ENCODE assay signal across 14 cellular contexts in genomic region chr5:59193616-59194319, GRCh38.
A peak's percentile ranks its signal among the peaks of the same experiment; 100 is the strongest.
DNase-seq lines count a peak whose midpoint lies in the region; ATAC-seq and TF ChIP-seq lines count a peak whose summit lies in the region.
"Had no signal": no experiment of that assay in that cellular context is flagged by ENCODE, and none has a peak within 500 bp of the region (broad histone marks: within the 10 kb centered on the region; RNA-seq: fewer than 3 reads in every experiment).

No MANE protein-coding gene starts in this region.

- no peak overlapping the region for H2AFZ ChIP-seq in IMR-90 (replicated peaks; ENCODE audit: low read length, poor library complexity)

- H3K9ac ChIP-seq in IMR-90 (ENCODE audit: low read depth, low read length) = no peak overlapping the region

- DNase-seq in AG08396 (ENCODE audit: low spot score) (peak; percentile 24), IMR-90 (peak; percentile 94), epithelial cell of prostate (ENCODE audit: low read depth, low spot score) (peak; percentile 100), myocyte (ENCODE audit: low read depth) (peak; percentile 82), NCI-H2196 (lab: John Stamatoyannopoulos, UW; ENCODE audit: unreplicated experiment) (no peak), mesenteric fat pad (ENCODE audit: low spot score) (no peak)
- DNase-seq in activated T-cell treated with anti-CD3 and anti-CD28 coated beads, Interleukin-2, amount 50 U/mL, for 72 hours = no peak
- no peak for DNase-seq in stimulated activated naive CD8-positive, alpha-beta T cell treated with anti-CD3 and anti-CD28 coated beads, Interleukin-15, amount 100 ng/mL, for 72 hours
- DNase-seq: activated T-cell treated with anti-CD3 and anti-CD28 coated beads, Interleukin-2, amount 50 U/mL, for 24 hours; CD4-positive, alpha-beta memory T cell; H9; NCI-H446; T-helper 2 cell had no signal

- H3K18ac ChIP-seq in IMR-90 (ENCODE audit: low read depth, low read length) = no peak overlapping the region

- no peak overlapping the region for H3K56ac ChIP-seq in IMR-90 (ENCODE audit: extremely low read depth, insufficient read depth, low read length)

- no peak overlapping the region for H3K4ac ChIP-seq in IMR-90 (ENCODE audit: low read depth, low read length)

- H3K14ac ChIP-seq in IMR-90 (replicated peaks; ENCODE audit: low read depth, low read length) = no peak overlapping the region

- H2AK9ac ChIP-seq in IMR-90 (replicated peaks; ENCODE audit: low read depth, low read length, poor library complexity) = no peak overlapping the region

- H3K36me3 ChIP-seq in IMR-90 (ENCODE audit: control insufficient read depth, insufficient read depth, low read length) = no peaks in the 10 kb centered on the region

- no peak overlapping the region for H2AK5ac ChIP-seq in IMR-90 (ENCODE audit: low read depth, low read length)

- H3K23ac ChIP-seq in IMR-90 (ENCODE audit: low read depth, low read length) = no peak overlapping the region

- H2BK15ac ChIP-seq in IMR-90 (ENCODE audit: low read depth, low read length) = no peak overlapping the region

- H3K4me2 ChIP-seq in IMR-90 (ENCODE audit: low read depth, low read length) = no peak overlapping the region

- no peak overlapping the region for H4K8ac ChIP-seq in IMR-90 (ENCODE audit: low read depth in 2 of 2, low read length in 2 of 2)

- H3K9me1 ChIP-seq in IMR-90 (ENCODE audit: insufficient read depth, low read length) = 0 out of 2 replicates have a peak, but pooled peaks cover 3% of the 10 kb centered on the region

- H3K27ac ChIP-seq in IMR-90 (ENCODE audit: insufficient read depth, low read length) (no peak overlapping the region), epithelial cell of prostate (peak overlapping the region; percentile 78)

- no peak for TF ChIP-seq RAD21 in IMR-90 (IDR thresholded peaks at IDR 0.05; ENCODE audit: low read length)

- no peaks in the 10 kb centered on the region for H3K36me3 Mint-ChIP-seq in activated T-cell treated with anti-CD3 and anti-CD28 coated beads, Interleukin-2, amount 50 U/mL, for 72 hours (ENCODE audit: insufficient read depth in 2 of 2)
- H3K36me3 Mint-ChIP-seq: CD4-positive, alpha-beta memory T cell had no signal

- no peak overlapping the region for H2BK120ac ChIP-seq in IMR-90 (ENCODE audit: low read depth, low read length)

- no peak overlapping the region for H4K5ac ChIP-seq in IMR-90 (ENCODE audit: low read depth, low read length)

- no peak overlapping the region for H2BK20ac ChIP-seq in IMR-90 (ENCODE audit: low read depth, low read length)

- no peaks in the 10 kb centered on the region for H4K20me1 ChIP-seq in IMR-90 (ENCODE audit: insufficient read depth, low read length)

- no peak overlapping the region for H2BK5ac ChIP-seq in IMR-90 (ENCODE audit: low read depth, low read length, poor library complexity, severe bottlenecking)

- no peak for TF ChIP-seq POLR2A in IMR-90 (IDR thresholded peaks at IDR 0.05; ENCODE audit: low read depth, low read length)

- H3K27me3 ChIP-seq in IMR-90 (ENCODE audit: control insufficient read depth, insufficient read depth, low read length) = peaks cover 5% of the 10 kb centered on the region; the same call in 1 of the 2 replicates

- no peaks in the 10 kb centered on the region for H3K4me1 ChIP-seq in IMR-90 (ENCODE audit: control insufficient read depth, insufficient read depth, low read length)

- CTCF ChIA-PET in IMR-90 (lab: Yijun Ruan, JAX) = interaction anchor here (1.0 kb wide), 1 partner anchor 17 kb away, joined by 3 read pairs; no protein-coding TSS in a partner anchor

- peaks cover 12% of the 10 kb centered on the region for H3K27me3 Mint-ChIP-seq in activated T-cell treated with anti-CD3 and anti-CD28 coated beads, Interleukin-2, amount 50 U/mL, for 72 hours (ENCODE audit: low read depth)
- H3K27me3 Mint-ChIP-seq in stimulated activated naive CD8-positive, alpha-beta T cell treated with anti-CD3 and anti-CD28 coated beads, Interleukin-15, amount 100 ng/mL, for 72 hours = peaks cover 13% of the 10 kb centered on the region

- intact Hi-C loops in IMR-90 (cut with micrococcal nuclease) = no loop called here

- H3K9me3 Mint-ChIP-seq in activated T-cell treated with anti-CD3 and anti-CD28 coated beads, Interleukin-2, amount 50 U/mL, for 72 hours = no peaks in the 10 kb centered on the region
- H3K9me3 Mint-ChIP-seq in stimulated activated naive CD8-positive, alpha-beta T cell treated with anti-CD3 and anti-CD28 coated beads, Interleukin-15, amount 100 ng/mL, for 72 hours = no peaks in the 10 kb centered on the region
- H3K9me3 Mint-ChIP-seq: activated T-cell treated with anti-CD3 and anti-CD28 coated beads, Interleukin-2, amount 50 U/mL, for 24 hours; H9; nephron had no signal

- no peaks in the 10 kb centered on the region for H3K79me1 ChIP-seq in IMR-90 (ENCODE audit: low read depth in 1 of 2, low read length in 2 of 2)

- no TSS peak for BruUV-seq in IMR-90 (replicated peaks; lab: Mats Ljungman, UMichigan)

- H4K91ac ChIP-seq in IMR-90 (ENCODE audit: insufficient read depth, low read depth, low read length) = no peak overlapping the region

- POLR2A ChIA-PET in IMR-90 (lab: Charles Lee; ENCODE audit: unreplicated experiment) = no interaction called here

- WGBS in IMR-90 (ENCODE audit: extremely low coverage in 2 of 2, insufficient read length in 1 of 2), 2 experiments = no CpG with 5 or more reads among the region's 3 CpGs

- H3K4me3 Mint-ChIP-seq in activated T-cell treated with anti-CD3 and anti-CD28 coated beads, Interleukin-2, amount 50 U/mL, for 72 hours = no peak overlapping the region
- H3K4me3 Mint-ChIP-seq in stimulated activated naive CD8-positive, alpha-beta T cell treated with anti-CD3 and anti-CD28 coated beads, Interleukin-15, amount 100 ng/mL, for 72 hours = no peak overlapping the region
- H3K4me3 Mint-ChIP-seq: activated T-cell treated with anti-CD3 and anti-CD28 coated beads, Interleukin-2, amount 50 U/mL, for 24 hours; CD4-positive, alpha-beta memory T cell; H9; nephron had no signal

- no peaks in the 10 kb centered on the region for H3K9me3 ChIP-seq in IMR-90 (ENCODE audit: control insufficient read depth, insufficient read depth, low read length)

- dilution Hi-C loops in IMR-90 (cut with HindIII; ENCODE audit: low sequenced_read_pairs, unreplicated experiment) = loop anchor here (25.0 kb wide), 1 partner anchor 169 kb away; no protein-coding TSS in a partner anchor

- in situ Hi-C loops in IMR-90 (cut with MboI; ENCODE audit: low sequenced_read_pairs) = loop anchor here (5.0 kb wide), 1 partner anchor 179 kb away; no protein-coding TSS in a partner anchor

- no peak overlapping the region for H3K27ac Mint-ChIP-seq in activated T-cell treated with anti-CD3 and anti-CD28 coated beads, Interleukin-2, amount 50 U/mL, for 72 hours
- H3K27ac Mint-ChIP-seq in stimulated activated naive CD8-positive, alpha-beta T cell treated with anti-CD3 and anti-CD28 coated beads, Interleukin-15, amount 100 ng/mL, for 72 hours = no peak overlapping the region
- H3K27ac Mint-ChIP-seq: activated T-cell treated with anti-CD3 and anti-CD28 coated beads, Interleukin-2, amount 50 U/mL, for 24 hours; CD4-positive, alpha-beta memory T cell; H9; nephron had no signal

- ATAC-seq in IMR-90 (ENCODE audit: low read depth) = peak; percentile 91
- no peak for ATAC-seq in activated T-cell treated with anti-CD3 and anti-CD28 coated beads, Interleukin-2, amount 50 U/mL, for 72 hours (replicated peaks in 1 of 2)
- ATAC-seq in stimulated activated naive CD8-positive, alpha-beta T cell treated with anti-CD3 and anti-CD28 coated beads, Interleukin-15, amount 100 ng/mL, for 72 hours = no peak

- TF ChIP-seq CTCF in IMR-90 (conservative IDR thresholded peaks at IDR 0.05; ENCODE audit: low read depth, low read length) = no peak

- H3K4me3 ChIP-seq in IMR-90 (ENCODE audit: insufficient read depth, low read depth, low read length) = no peak overlapping the region

- peaks cover 11% of the 10 kb centered on the region for H3K4me1 Mint-ChIP-seq in activated T-cell treated with anti-CD3 and anti-CD28 coated beads, Interleukin-2, amount 50 U/mL, for 72 hours (ENCODE audit: low read depth)
- peaks cover under 1% of the 10 kb centered on the region for H3K4me1 Mint-ChIP-seq in stimulated activated naive CD8-positive, alpha-beta T cell treated with anti-CD3 and anti-CD28 coated beads, Interleukin-15, amount 100 ng/mL, for 72 hours
- H3K4me1 Mint-ChIP-seq: CD4-positive, alpha-beta memory T cell had no signal

TF ChIP-seq in IMR-90, 13 proteins besides CTCF, POLR2A, EP300 and RAD21:
- TF ChIP-seq CEBPB (IDR thresholded peaks at IDR 0.05; ENCODE audit: low read depth, low read length) (peak; percentile 99), FOS (IDR thresholded peaks at IDR 0.05; ENCODE audit: low read depth, low read length) (peak; percentile 85), RFX5 (IDR thresholded peaks at IDR 0.05; ENCODE audit: low read depth, low read length) (no peak), BHLHE40 (IDR thresholded peaks at IDR 0.05; ENCODE audit: low read depth, low read length) (peak; percentile 59), NFE2L2 (IDR thresholded peaks at IDR 0.05; ENCODE audit: low read depth, low read length) (0 out of 2 replicates have a peak, but pooled peaks have one; percentile 9)

Comparison
In these comparisons a context has a peak if more than half of its experiments do, and no peak if none do; other contexts are left out.
1. DNase-seq: peak in AG08396 (single experiment), IMR-90 (single experiment), epithelial cell of prostate (single experiment) and myocyte (single experiment); none in NCI-H2196 (single experiment), activated T-cell treated with anti-CD3 and anti-CD28 coated beads, Interleukin-2, amount 50 U/mL, for 72 hours (0 of 2), mesenteric fat pad (single experiment) and stimulated activated naive CD8-positive, alpha-beta T cell treated with anti-CD3 and anti-CD28 coated beads, Interleukin-15, amount 100 ng/mL, for 72 hours (0 of 2).